Comparison of ENCODE assay signal across 8 cellular contexts in genomic region chr7:94509879-94510581, GRCh38. TPM values are rescaled to one million over a fixed set of nuclear protein-coding genes. Genes with fewer than 3 reads are reported as not detected.
DNase-seq lines count a peak whose midpoint lies in the region; ATAC-seq and TF ChIP-seq lines count a peak whose summit lies in the region.

No MANE protein-coding gene starts in this region.

- TF ChIP-seq CTCF in fibroblast of villous mesenchyme (IDR thresholded peaks at IDR 0.05; ENCODE audit: insufficient read depth, low read depth, low read length) (peak; percentile 33), neural progenitor cell (IDR thresholded peaks at IDR 0.05) (peak; percentile 41)

- peak; percentile 75 for ATAC-seq in GM21723 (IDR thresholded peaks at IDR 0.05; ENCODE audit: unreplicated experiment)

- H3F3A ChIP-seq in neural progenitor cell (ENCODE audit: low read depth), result peaks cover 10% of the 10 kb centered on the region

- peak; percentile 68 for DNase-seq in EL
- peak; percentile 53 for DNase-seq in Jurkat, Clone E6-1 (ENCODE audit: low read depth, low spot score)
- DNase-seq in RPMI7951 (ENCODE audit: low read depth), result peak; percentile 63
- DNase-seq in activated effector memory CD4-positive, alpha-beta T cell treated with anti-CD3 and anti-CD28 coated beads, Interleukin-2, amount 50 U/mL, for 16 hours, result peak; percentile 87
- DNase-seq in fibroblast of villous mesenchyme (ENCODE audit: low read depth), result peak; percentile 62
- peak; percentile 91 for DNase-seq in neural progenitor cell (ENCODE audit: low spot score)
- peak in 47 of 49 donors; percentile 20 to 89 (median 67) for DNase-seq in substantia nigra (lab: John Stamatoyannopoulos, UW)

- H3K36me3 ChIP-seq in neural progenitor cell, result no peaks in the 10 kb centered on the region

- H3K4me1 ChIP-seq in neural progenitor cell, result peaks cover 45% of the 10 kb centered on the region

- peak overlapping the region; percentile 80 for H3K27ac Mint-ChIP-seq in neural progenitor cell

- H3K79me2 ChIP-seq in neural progenitor cell (ENCODE audit: low read depth), result peaks cover 51% of the 10 kb centered on the region

- H3K9me3 ChIP-seq in neural progenitor cell (ENCODE audit: low read depth), result no peaks in the 10 kb centered on the region

- H3K27ac ChIP-seq in neural progenitor cell (peak overlapping the region; percentile 88), substantia nigra (ENCODE audit: low read depth, low read length, poor library complexity, severe bottlenecking) (peak overlapping the region; percentile 89)

- peak overlapping the region; percentile 91 for H3K4me3 Mint-ChIP-seq in neural progenitor cell

- peak overlapping the region; percentile 86 for H2AFZ ChIP-seq in neural progenitor cell (replicated peaks)

- no peaks in the 10 kb centered on the region for H3K27me3 ChIP-seq in neural progenitor cell

- peak overlapping the region; percentile 99 for H3K4me2 ChIP-seq in neural progenitor cell

- H3K36me3 Mint-ChIP-seq in neural progenitor cell, result peaks cover 1% of the 10 kb centered on the region

- H3K27me3 Mint-ChIP-seq in neural progenitor cell (ENCODE audit: insufficient read depth, low read depth), result no peaks in the 10 kb centered on the region

- H3K4me3 ChIP-seq in Jurkat, Clone E6-1 (ENCODE audit: low read length), result peak overlapping the region; percentile 75
- H3K4me3 ChIP-seq in fibroblast of villous mesenchyme (ENCODE audit: low read depth, low read length) (peak overlapping the region; percentile 69), neural progenitor cell (peak overlapping the region; percentile 90)

- peaks cover 39% of the 10 kb centered on the region for H3K4me1 Mint-ChIP-seq in neural progenitor cell

- peak overlapping the region; percentile 83 for H3K9ac ChIP-seq in neural progenitor cell

- no peaks in the 10 kb centered on the region for H3K9me3 Mint-ChIP-seq in neural progenitor cell

- peaks cover 45% of the 10 kb centered on the region for H4K20me1 ChIP-seq in neural progenitor cell (ENCODE audit: low read depth)

RNA-seq across cellular contexts. Expression of gene CASD1, which starts 0.4 kb away (rescaled TPM):
- 16.7 TPM for polyA plus RNA-seq in Jurkat, Clone E6-1 (2012; ENCODE audit: insufficient read depth, insufficient read length)
- 8.8 and 11.9 TPM in 2 replicates for total RNA-seq in RPMI7951 (2014; rRNA removed; shearing (Covaris generic))
- total RNA-seq in fibroblast of villous mesenchyme (9.3 and 16.0 TPM in 2 replicates), neural progenitor cell (ENCODE audit: low replicate concordance) (55.4 and 93.5 TPM in 2 replicates)

Comparison
In these comparisons a context has a peak if more than half of its experiments do, and no peak if none do; other contexts are left out.
1. Peak in every context shown above with its lines: DNase-seq, ATAC-seq, H3K4me3 ChIP-seq and H3K27ac ChIP-seq.